ENCODE assay signal across 6 cellular contexts in the genomic region with DNA sequence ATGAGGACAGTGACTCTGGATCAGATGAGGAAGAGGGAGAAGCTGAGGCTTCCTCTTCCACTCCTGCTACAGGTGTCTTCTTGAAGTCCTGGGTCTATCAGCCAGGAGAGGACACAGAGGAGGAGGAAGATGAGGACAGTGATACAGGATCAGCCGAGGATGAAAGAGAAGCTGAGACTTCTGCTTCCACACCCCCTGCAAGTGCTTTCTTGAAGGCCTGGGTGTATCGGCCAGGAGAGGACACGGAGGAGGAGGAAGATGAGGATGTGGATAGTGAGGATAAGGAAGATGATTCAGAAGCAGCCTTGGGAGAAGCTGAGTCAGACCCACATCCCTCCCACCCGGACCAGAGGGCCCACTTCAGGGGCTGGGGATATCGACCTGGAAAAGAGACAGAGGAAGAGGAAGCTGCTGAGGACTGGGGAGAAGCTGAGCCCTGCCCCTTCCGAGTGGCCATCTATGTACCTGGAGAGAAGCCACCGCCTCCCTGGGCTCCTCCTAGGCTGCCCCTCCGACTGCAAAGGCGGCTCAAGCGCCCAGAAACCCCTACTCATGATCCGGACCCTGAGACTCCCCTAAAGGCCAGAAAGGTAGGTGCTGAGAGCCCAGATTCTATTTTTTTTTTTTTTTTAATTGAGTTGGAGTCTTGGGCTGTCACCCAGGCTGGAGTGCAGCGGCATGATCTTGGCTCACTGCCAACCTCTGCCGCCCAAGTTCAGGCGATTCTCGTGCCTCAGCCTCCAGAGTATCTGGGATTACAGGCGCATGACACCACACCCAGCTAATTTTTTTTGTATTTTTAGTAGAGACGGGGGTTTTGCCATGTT. TPM values are rescaled to one million over a fixed set of nuclear protein-coding genes. Genes with fewer than 3 reads are reported as not detected.
A peak's percentile ranks its signal among the peaks of the same experiment; 100 is the strongest.
DNase-seq lines count a peak whose midpoint lies in the region; ATAC-seq, FAIRE-seq and TF ChIP-seq lines count a peak whose summit lies in the region.

No MANE protein-coding gene starts in this region.

- no peak for TF ChIP-seq CTCF in A549 (IDR thresholded peaks at IDR 0.05)
- no peak for TF ChIP-seq CTCF in astrocyte of the cerebellum (IDR thresholded peaks at IDR 0.05; ENCODE audit: low read depth, low read length, missing control alignments)

- POLR2A ChIA-PET in A549 (lab: Yijun Ruan, JAX), result interaction anchor here (0.6 to 8.9 kb wide), 11 partner anchors 26 to 119 kb away, joined by 3 to 175 read pairs (median 5); partner anchors contain the start of genes BAX, FTL, GYS1 and NUCB1

- H3K4me1 ChIP-seq in A549, result peaks cover 29% of the 10 kb centered on the region

- no peak for TF ChIP-seq POLR2A in A549 (IDR thresholded peaks at IDR 0.05; ENCODE audit: low read length)

- CTCF ChIA-PET in A549 (lab: Yijun Ruan, JAX), result interaction anchor here (0.9 to 13.7 kb wide), 14 partner anchors 9 to 119 kb away, joined by 3 to 121 read pairs (median 5); partner anchors contain the start of genes GYS1, HSD17B14, NUCB1 and RUVBL2

- in situ Hi-C loops in astrocyte of the cerebellum (cut with HindIII; ENCODE audit: low sequenced_read_pairs), result no loop called here

- 8% methylated on average over 17 of the region's 17 CpGs for WGBS in A549 (ENCODE audit: missing lambda C conversion rate)

- no peak for FAIRE-seq in A549 (lab: Jason Lieb, UNC)

- DNase-seq in A549 (ENCODE audit: low read depth in 1 of 2, low spot score in 1 of 2), result peak; percentile 52 to 55
- no peak for DNase-seq in astrocyte of the cerebellum (ENCODE audit: low read depth)
- DNase-seq in myocyte (ENCODE audit: low read depth), result peak; percentile 24

- peak; percentile 19 to 28 for ATAC-seq in A549
- peak; percentile 1 for ATAC-seq in HG02852 (IDR thresholded peaks at IDR 0.05; ENCODE audit: unreplicated experiment)
- ATAC-seq in HG03520 (IDR thresholded peaks at IDR 0.05; ENCODE audit: unreplicated experiment), result no peak
- ATAC-seq in GM18511 (IDR thresholded peaks at IDR 0.05; ENCODE audit: unreplicated experiment), result no peak

- H3K27ac ChIP-seq in A549, result peak overlapping the region; percentile 95 to 97

- H3K4me2 ChIP-seq in A549, result peak overlapping the region; percentile 88

- no peak for TF ChIP-seq EP300 in A549 (IDR thresholded peaks at IDR 0.05)

- TF ChIP-seq RAD21 in A549 (conservative IDR thresholded peaks at IDR 0.05 in 1 of 2, IDR thresholded peaks at IDR 0.05 in 1 of 2), result no peak

- H3K4me3 ChIP-seq in A549 (peak overlapping the region; percentile 92), astrocyte of the cerebellum (ENCODE audit: low read depth, low read length) (peak overlapping the region; percentile 93)

- no peaks in the 10 kb centered on the region for H3K9me3 ChIP-seq in A549

TF ChIP-seq in A549, 52 proteins besides CTCF, POLR2A, EP300 and RAD21:
- TF ChIP-seq BHLHE40 (IDR thresholded peaks at IDR 0.05; ENCODE audit: low read depth, low read length) (no peak), ZSCAN20 (CRISPR knock-in tag; IDR thresholded peaks at IDR 0.05) (no peak), MAX (IDR thresholded peaks at IDR 0.05) (no peak), FOSL2 (IDR thresholded peaks at IDR 0.05) (0 out of 2 replicates have a peak, but pooled peaks have one; percentile 3), FOSL2 (CRISPR knock-in tag; IDR thresholded peaks at IDR 0.05) (peak; percentile 21), POLR2AphosphoS2 (conservative IDR thresholded peaks at IDR 0.05; ENCODE audit: low read length) (peak; percentile 78), ZFP36 (IDR thresholded peaks at IDR 0.05; ENCODE audit: borderline replicate concordance, partially characterized antibody) (peak; percentile 4)

RNA-seq across cellular contexts. Expression of gene PPP1R15A, which starts 2.3 kb away (rescaled TPM):
- polyA plus RNA-seq in A549 (2011; rRNA removed) (49.0 and 74.2 TPM in 2 replicates), A549 (2017; fragmentation: RNase III; extraction: RNeasy Plus Mini Kit Qiagen cat#74134 plus additional on column Dnase treatment) (28.1 to 29.7 TPM (median 29.2 TPM) in 3 replicates)
- 109 and 112 TPM in 2 replicates for polyA plus RNA-seq in A549 (2012; cell fraction: cytosol; rRNA removed)
- 162 and 179 TPM in 2 replicates for polyA plus RNA-seq in A549 (2012; cell fraction: nucleus; rRNA removed)
- 34.8 and 43.6 TPM in 2 replicates for polyA minus RNA-seq in A549 (2011; rRNA and poly(A)+ RNA removed)
- 62.2 and 81.7 TPM in 2 replicates for total RNA-seq in myocyte
- polyA plus RNA-seq in myocyte (2012), result 62.0 TPM

RNA-seq across cellular contexts. Expression of gene PLEKHA4, which starts 6.1 kb away (rescaled TPM):
- 0.34 and 0.42 TPM in 2 replicates for polyA plus RNA-seq in A549 (2011; rRNA removed)
- 0.36 and 0.52 TPM in 2 replicates for polyA plus RNA-seq in A549 (2012; cell fraction: cytosol; rRNA removed)
- 0.97 TPM in 2 replicates for polyA plus RNA-seq in A549 (2012; cell fraction: nucleus; rRNA removed)
- 0.46 to 0.78 TPM (median 0.47 TPM) in 3 replicates for polyA plus RNA-seq in A549 (2017; fragmentation: RNase III; extraction: RNeasy Plus Mini Kit Qiagen cat#74134 plus additional on column Dnase treatment)
- polyA minus RNA-seq in A549 (2011; rRNA and poly(A)+ RNA removed), result 0.39 TPM in 1 of 2 replicates, not detected in the other
- total RNA-seq in myocyte, result 25.5 and 29.5 TPM in 2 replicates
- polyA plus RNA-seq in myocyte (2012), result 57.4 TPM

RNA-seq across cellular contexts. Expression of gene TULP2, which starts 24.0 kb away (rescaled TPM):
- not detected in 2 replicates for polyA plus RNA-seq in A549 (2011; rRNA removed)
- 0.09 TPM in 1 of 2 replicates, not detected in the other for polyA plus RNA-seq in A549 (2012; cell fraction: cytosol; rRNA removed)
- 0.04 and 0.20 TPM in 2 replicates for polyA plus RNA-seq in A549 (2012; cell fraction: nucleus; rRNA removed)
- not detected in 3 replicates for polyA plus RNA-seq in A549 (2017; fragmentation: RNase III; extraction: RNeasy Plus Mini Kit Qiagen cat#74134 plus additional on column Dnase treatment)
- not detected in 2 replicates for polyA minus RNA-seq in A549 (2011; rRNA and poly(A)+ RNA removed)
- not detected in 2 replicates for total RNA-seq in myocyte
- not detected for polyA plus RNA-seq in myocyte (2012)

RNA-seq across cellular contexts. Expression of gene NUCB1, which starts 25.6 kb away (rescaled TPM):
- polyA plus RNA-seq in A549 (2011; rRNA removed) (58.5 and 79.5 TPM in 2 replicates), A549 (2017; fragmentation: RNase III; extraction: RNeasy Plus Mini Kit Qiagen cat#74134 plus additional on column Dnase treatment) (154 to 182 TPM (median 174 TPM) in 3 replicates)
- 163 and 192 TPM in 2 replicates for polyA plus RNA-seq in A549 (2012; cell fraction: cytosol; rRNA removed)
- 342 and 441 TPM in 2 replicates for polyA plus RNA-seq in A549 (2012; cell fraction: nucleus; rRNA removed)
- 55.6 and 64.0 TPM in 2 replicates for polyA minus RNA-seq in A549 (2011; rRNA and poly(A)+ RNA removed)
- 178 and 199 TPM in 2 replicates for total RNA-seq in myocyte
- polyA plus RNA-seq in myocyte (2012), result 240 TPM

RNA-seq across cellular contexts. Expression of gene HSD17B14, which starts 38.2 kb away (rescaled TPM):
- 8.1 and 11.1 TPM in 2 replicates for polyA plus RNA-seq in A549 (2011; rRNA removed)
- 13.6 and 15.8 TPM in 2 replicates for polyA plus RNA-seq in A549 (2012; cell fraction: cytosol; rRNA removed)
- 19.8 and 22.5 TPM in 2 replicates for polyA plus RNA-seq in A549 (2012; cell fraction: nucleus; rRNA removed)
- 10.6 to 20.9 TPM (median 19.5 TPM) in 3 replicates for polyA plus RNA-seq in A549 (2017; fragmentation: RNase III; extraction: RNeasy Plus Mini Kit Qiagen cat#74134 plus additional on column Dnase treatment)
- 5.8 TPM in 2 replicates for polyA minus RNA-seq in A549 (2011; rRNA and poly(A)+ RNA removed)
- 0.59 TPM in 1 of 2 replicates, not detected in the other for total RNA-seq in myocyte
- 5.5 TPM for polyA plus RNA-seq in myocyte (2012)

Comparison
In these comparisons a context has a peak if more than half of its experiments do, and no peak if none do; other contexts are left out.
1. ATAC-seq: peak in A549 (2 of 2) and HG02852 (single experiment); none in HG03520 (single experiment) and GM18511 (single experiment).